Comparison of ENCODE assay signal across 1 cellular context in genomic region chr1:183517401-183517800, GRCh38.
TF ChIP-seq lines count a peak whose summit lies in the region.

No MANE protein-coding gene starts in this region.

TF ChIP-seq in SK-N-SH, 30 proteins besides CTCF, POLR2A, EP300 and RAD21 (continued from another document):
- TF ChIP-seq, protein P1, sequence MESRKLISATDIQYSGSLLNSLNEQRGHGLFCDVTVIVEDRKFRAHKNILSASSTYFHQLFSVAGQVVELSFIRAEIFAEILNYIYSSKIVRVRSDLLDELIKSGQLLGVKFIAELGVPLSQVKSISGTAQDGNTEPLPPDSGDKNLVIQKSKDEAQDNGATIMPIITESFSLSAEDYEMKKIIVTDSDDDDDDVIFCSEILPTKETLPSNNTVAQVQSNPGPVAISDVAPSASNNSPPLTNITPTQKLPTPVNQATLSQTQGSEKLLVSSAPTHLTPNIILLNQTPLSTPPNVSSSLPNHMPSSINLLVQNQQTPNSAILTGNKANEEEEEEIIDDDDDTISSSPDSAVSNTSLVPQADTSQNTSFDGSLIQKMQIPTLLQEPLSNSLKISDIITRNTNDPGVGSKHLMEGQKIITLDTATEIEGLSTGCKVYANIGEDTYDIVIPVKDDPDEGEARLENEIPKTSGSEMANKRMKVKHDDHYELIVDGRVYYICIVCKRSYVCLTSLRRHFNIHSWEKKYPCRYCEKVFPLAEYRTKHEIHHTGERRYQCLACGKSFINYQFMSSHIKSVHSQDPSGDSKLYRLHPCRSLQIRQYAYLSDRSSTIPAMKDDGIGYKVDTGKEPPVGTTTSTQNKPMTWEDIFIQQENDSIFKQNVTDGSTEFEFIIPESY (IDR thresholded peaks at IDR 0.05; ENCODE audit: borderline replicate concordance, low read depth): no peak
